Comparison of ENCODE assay signal across 1 cellular context in the genomic region with DNA sequence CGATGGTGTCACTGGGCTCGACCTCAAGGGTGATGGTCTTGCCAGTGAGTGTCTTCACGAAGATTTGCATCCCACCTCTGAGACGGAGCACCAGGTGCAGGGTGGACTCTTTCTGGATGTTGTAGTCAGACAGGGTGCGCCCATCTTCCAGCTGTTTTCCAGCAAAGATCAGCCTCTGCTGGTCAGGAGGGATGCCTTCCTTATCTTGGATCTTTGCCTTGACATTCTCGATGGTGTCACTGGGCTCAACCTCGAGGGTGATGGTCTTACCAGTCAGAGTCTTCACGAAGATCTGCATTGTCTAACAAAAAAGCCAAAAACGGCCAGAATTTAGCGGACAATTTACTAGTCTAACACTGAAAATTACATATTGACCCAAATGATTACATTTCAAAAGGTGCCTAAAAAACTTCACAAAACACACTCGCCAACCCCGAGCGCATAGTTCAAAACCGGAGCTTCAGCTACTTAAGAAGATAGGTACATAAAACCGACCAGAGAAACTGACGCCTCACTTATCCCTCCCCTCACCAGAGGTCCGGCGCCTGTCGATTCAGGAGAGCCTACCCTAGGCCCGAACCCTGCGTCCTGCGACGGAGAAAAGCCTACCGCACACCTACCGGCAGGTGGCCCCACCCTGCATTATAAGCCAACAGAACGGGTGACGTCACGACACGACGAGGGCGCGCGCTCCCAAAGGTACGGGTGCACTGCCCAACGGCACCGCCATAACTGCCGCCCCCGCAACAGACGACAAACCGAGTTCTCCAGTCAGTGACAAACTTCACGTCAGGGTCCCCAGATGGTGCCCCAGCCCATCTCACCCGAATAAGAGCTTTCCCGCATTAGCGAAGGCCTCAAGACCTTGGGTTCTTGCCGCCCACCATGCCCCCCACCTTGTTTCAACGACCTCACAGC.
TF ChIP-seq lines count a peak whose summit lies in the region.

No MANE protein-coding gene starts in this region.

TF ChIP-seq in GM12878, 131 proteins besides CTCF, POLR2A, EP300 and RAD21 (continued from another document):
- TF ChIP-seq, protein P1, sequence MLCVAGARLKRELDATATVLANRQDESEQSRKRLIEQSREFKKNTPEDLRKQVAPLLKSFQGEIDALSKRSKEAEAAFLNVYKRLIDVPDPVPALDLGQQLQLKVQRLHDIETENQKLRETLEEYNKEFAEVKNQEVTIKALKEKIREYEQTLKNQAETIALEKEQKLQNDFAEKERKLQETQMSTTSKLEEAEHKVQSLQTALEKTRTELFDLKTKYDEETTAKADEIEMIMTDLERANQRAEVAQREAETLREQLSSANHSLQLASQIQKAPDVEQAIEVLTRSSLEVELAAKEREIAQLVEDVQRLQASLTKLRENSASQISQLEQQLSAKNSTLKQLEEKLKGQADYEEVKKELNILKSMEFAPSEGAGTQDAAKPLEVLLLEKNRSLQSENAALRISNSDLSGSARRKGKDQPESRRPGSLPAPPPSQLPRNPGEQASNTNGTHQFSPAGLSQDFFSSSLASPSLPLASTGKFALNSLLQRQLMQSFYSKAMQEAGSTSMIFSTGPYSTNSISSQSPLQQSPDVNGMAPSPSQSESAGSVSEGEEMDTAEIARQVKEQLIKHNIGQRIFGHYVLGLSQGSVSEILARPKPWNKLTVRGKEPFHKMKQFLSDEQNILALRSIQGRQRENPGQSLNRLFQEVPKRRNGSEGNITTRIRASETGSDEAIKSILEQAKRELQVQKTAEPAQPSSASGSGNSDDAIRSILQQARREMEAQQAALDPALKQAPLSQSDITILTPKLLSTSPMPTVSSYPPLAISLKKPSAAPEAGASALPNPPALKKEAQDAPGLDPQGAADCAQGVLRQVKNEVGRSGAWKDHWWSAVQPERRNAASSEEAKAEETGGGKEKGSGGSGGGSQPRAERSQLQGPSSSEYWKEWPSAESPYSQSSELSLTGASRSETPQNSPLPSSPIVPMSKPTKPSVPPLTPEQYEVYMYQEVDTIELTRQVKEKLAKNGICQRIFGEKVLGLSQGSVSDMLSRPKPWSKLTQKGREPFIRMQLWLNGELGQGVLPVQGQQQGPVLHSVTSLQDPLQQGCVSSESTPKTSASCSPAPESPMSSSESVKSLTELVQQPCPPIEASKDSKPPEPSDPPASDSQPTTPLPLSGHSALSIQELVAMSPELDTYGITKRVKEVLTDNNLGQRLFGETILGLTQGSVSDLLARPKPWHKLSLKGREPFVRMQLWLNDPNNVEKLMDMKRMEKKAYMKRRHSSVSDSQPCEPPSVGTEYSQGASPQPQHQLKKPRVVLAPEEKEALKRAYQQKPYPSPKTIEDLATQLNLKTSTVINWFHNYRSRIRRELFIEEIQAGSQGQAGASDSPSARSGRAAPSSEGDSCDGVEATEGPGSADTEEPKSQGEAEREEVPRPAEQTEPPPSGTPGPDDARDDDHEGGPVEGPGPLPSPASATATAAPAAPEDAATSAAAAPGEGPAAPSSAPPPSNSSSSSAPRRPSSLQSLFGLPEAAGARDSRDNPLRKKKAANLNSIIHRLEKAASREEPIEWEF (IDR thresholded peaks at IDR 0.05; ENCODE audit: insufficient replicate concordance, low read depth, low read length) = no peak
- TF ChIP-seq SUPT20H (IDR thresholded peaks at IDR 0.05; ENCODE audit: borderline replicate concordance, control insufficient read depth, low read depth, low read length) (no peak), STAT3 (IDR thresholded peaks at IDR 0.05; ENCODE audit: low read depth, low read length) (no peak), SMC3 (IDR thresholded peaks at IDR 0.05; ENCODE audit: borderline replicate concordance, low read length) (no peak), BACH1 (IDR thresholded peaks at IDR 0.05; ENCODE audit: borderline replicate concordance) (peak; percentile 91; the same call in 1 of the 2 replicates)
